Comparison of ENCODE assay signal across 17 cellular contexts in genomic region chr2:196566969-196567666, GRCh38. TPM values are rescaled to one million over a fixed set of nuclear protein-coding genes. Genes with fewer than 3 reads are reported as not detected.
DNase-seq lines count a peak whose midpoint lies in the region; ATAC-seq and TF ChIP-seq lines count a peak whose summit lies in the region.
"Had no signal": no experiment of that assay in that cellular context is flagged by ENCODE, and none has a peak within 500 bp of the region (broad histone marks: within the 10 kb centered on the region; RNA-seq: fewer than 3 reads in every experiment).

No MANE protein-coding gene starts in this region.

- H3K27ac ChIP-seq in heart right ventricle = peak overlapping the region in 6 of 10 donors; percentile 50 to 76 (median 70)
- H3K27ac ChIP-seq in H9 (ENCODE audit: insufficient read length, low read depth, low read length) = no peak overlapping the region
- H3K27ac ChIP-seq: Peyer's patch had no signal

- H3K27me3 ChIP-seq in heart right ventricle = peaks cover 0 to 15% (median 0%) of the 10 kb centered on the region in 7 donors
- H3K27me3 ChIP-seq in H9 (ENCODE audit: insufficient read depth, low read length) = no peaks in the 10 kb centered on the region
- no peaks in the 10 kb centered on the region for H3K27me3 ChIP-seq in Caco-2 (replicated peaks; ENCODE audit: control insufficient read depth, insufficient read depth, low read length)
- H3K27me3 ChIP-seq: esophagus muscularis mucosa, Peyer's patch had no signal

- H3K36me3 ChIP-seq in heart right ventricle (no peaks in the 10 kb centered on the region), Caco-2 (ENCODE audit: control insufficient read depth, insufficient read depth, low read length) (no peaks in the 10 kb centered on the region)
- H3K36me3 ChIP-seq: esophagus muscularis mucosa, Peyer's patch had no signal

- H4K8ac ChIP-seq in H9 (replicated peaks; ENCODE audit: insufficient read length, low read depth, low read length) = no peak overlapping the region

- H3K36me3 Mint-ChIP-seq in H9 (ENCODE audit: insufficient read depth in 1 of 3, low read depth in 3 of 3) = peaks cover 0 to 4% (median 2%) of the 10 kb centered on the region in 3 experiments; a peak in 3 of 7 replicates
- no peaks in the 10 kb centered on the region for H3K36me3 Mint-ChIP-seq in Caco-2 (ENCODE audit: insufficient read depth, unreplicated experiment)
- H3K36me3 Mint-ChIP-seq: activated naive CD8-positive, alpha-beta T cell treated with anti-CD3 and anti-CD28 coated beads for 36 hours had no signal

- H3K27me3 Mint-ChIP-seq in H9 (ENCODE audit: low read depth) = no peaks in the 10 kb centered on the region
- H3K27me3 Mint-ChIP-seq in Caco-2 (ENCODE audit: insufficient read depth, unreplicated experiment) = peaks cover 11% of the 10 kb centered on the region

- intact Hi-C loops in heart right ventricle (cut with DNase I) = no loop called here
- intact Hi-C loops in Caco-2 (cut with micrococcal nuclease; ENCODE audit: unreplicated experiment) = no loop called here

- CTCF ChIA-PET in Caco-2 (lab: Charles Lee) = no interaction called here

- no TSS peak for BruUV-seq in Caco-2 (replicated peaks; lab: Mats Ljungman, UMichigan)

- no peak overlapping the region for H3K4me3 ChIP-seq in AG10803 (ENCODE audit: low read length)
- H3K4me3 ChIP-seq in astrocyte of the spinal cord (ENCODE audit: low read depth, low read length) = no peak overlapping the region
- H3K4me3 ChIP-seq in heart right ventricle = no peak overlapping the region
- no peak overlapping the region for H3K4me3 ChIP-seq in Caco-2 (ENCODE audit: low read depth, low read length)
- H3K4me3 ChIP-seq: esophagus muscularis mucosa, Peyer's patch, smooth muscle cell had no signal

- H3K4me2 ChIP-seq in H9 (ENCODE audit: insufficient read depth, insufficient read length, low read length) = no peak overlapping the region
- H3K4me2 ChIP-seq: smooth muscle cell had no signal

- no peaks in the 10 kb centered on the region for H3K23me2 ChIP-seq in H9 (ENCODE audit: insufficient read length, low read depth, low read length, poor library complexity, severe bottlenecking)

- POLR2A ChIA-PET in Caco-2 (lab: Charles Lee) = no interaction called here

- no peak overlapping the region for H3K18ac ChIP-seq in H9 (ENCODE audit: insufficient read length, low read depth, low read length)

- DNase-seq in AG10803 (ENCODE audit: low read depth) (peak; percentile 61), NCI-H1105 treated with DMSO at 0.1 percent for 48 hours (lab: John Stamatoyannopoulos, UW) (peak; percentile 22), astrocyte of the spinal cord (ENCODE audit: low read depth, low spot score) (peak; percentile 16), heart right ventricle (peak in 1 of 2 donors; percentile 17), H9 (no peak), NCI-H1930 (lab: John Stamatoyannopoulos, UW) (no peak), Caco-2 (no peak)
- DNase-seq: activated naive CD8-positive, alpha-beta T cell treated with anti-CD3 and anti-CD28 coated beads for 36 hours; mesendoderm; nucleus accumbens; Peyer's patch; T-helper 1 cell had no signal

- 36 to 45% methylated on average over 4 of the region's 4 CpGs for WGBS in heart right ventricle, 2 donors
- no CpG with 5 or more reads among the region's 4 CpGs for WGBS in H9 (ENCODE audit: extremely low coverage, insufficient read length, low lambda C conversion rate)

- no peak overlapping the region for H4K91ac ChIP-seq in H9 (ENCODE audit: insufficient read length, low read depth, low read length)

- H3K27ac Mint-ChIP-seq in H9 (no peak overlapping the region), Caco-2 (ENCODE audit: unreplicated experiment) (no peak overlapping the region)
- H3K27ac Mint-ChIP-seq: activated naive CD8-positive, alpha-beta T cell treated with anti-CD3 and anti-CD28 coated beads for 36 hours had no signal

- ATAC-seq in heart right ventricle (peak in 7 of 8 donors; percentile 28 to 80 (median 57)), GM19351 (IDR thresholded peaks at IDR 0.05; ENCODE audit: unreplicated experiment) (no peak)
- ATAC-seq: activated CD4-positive, CD25-positive, alpha-beta regulatory T cell treated with anti-CD3 and anti-CD28 coated beads, Interleukin-2, amount 50 U/mL, for 24 hours had no signal

- no peaks in the 10 kb centered on the region for H3K79me2 ChIP-seq in H9 (ENCODE audit: insufficient read depth, low read length)

- no peak overlapping the region for H3T11ph ChIP-seq in H9 (ENCODE audit: low read length)

- H2AFZ ChIP-seq in H9 (ENCODE audit: low read length) = no peak overlapping the region

- H3K4me1 ChIP-seq in heart right ventricle (peaks cover 0 to 13% (median 8%) of the 10 kb centered on the region in 9 donors), H9 (ENCODE audit: insufficient read depth, low read length) (no peaks in the 10 kb centered on the region), Caco-2 (no peaks in the 10 kb centered on the region)
- H3K4me1 ChIP-seq: Peyer's patch had no signal

- H3K9me3 Mint-ChIP-seq in H9 (peaks cover under 1 to 3% of the 10 kb centered on the region in 2 experiments; a peak in 2 of 5 replicates), Caco-2 (ENCODE audit: unreplicated experiment) (no peaks in the 10 kb centered on the region)
- H3K9me3 Mint-ChIP-seq: activated naive CD8-positive, alpha-beta T cell treated with anti-CD3 and anti-CD28 coated beads for 36 hours; central memory CD8-positive, alpha-beta T cell had no signal

- H2BK15ac ChIP-seq in H9 (ENCODE audit: low read depth, low read length) = no peak overlapping the region

- no peak overlapping the region for H4K5ac ChIP-seq in H9 (ENCODE audit: insufficient read length, low read depth, low read length)

- no peaks in the 10 kb centered on the region for H3K79me1 ChIP-seq in H9 (ENCODE audit: insufficient read depth, low read depth, low read length, poor library complexity, severe bottlenecking)

- H3K4ac ChIP-seq in H9 (ENCODE audit: low read depth, low read length) = no peak overlapping the region

- in situ Hi-C loops in astrocyte of the spinal cord (cut with HindIII; ENCODE audit: low sequenced_read_pairs) = no loop called here

- H3K4me3 Mint-ChIP-seq in H9 (no peak overlapping the region), Caco-2 (ENCODE audit: unreplicated experiment) (no peak overlapping the region)
- H3K4me3 Mint-ChIP-seq: activated naive CD8-positive, alpha-beta T cell treated with anti-CD3 and anti-CD28 coated beads for 36 hours; central memory CD8-positive, alpha-beta T cell had no signal

- TF ChIP-seq CTCF in AG10803 (conservative IDR thresholded peaks at IDR 0.05; ENCODE audit: low read length) (no peak), astrocyte of the spinal cord (IDR thresholded peaks at IDR 0.05; ENCODE audit: low read depth, low read length) (no peak), heart right ventricle (IDR thresholded peaks at IDR 0.05) (no peak), H9 (conservative IDR thresholded peaks at IDR 0.05) (no peak), Caco-2 (IDR thresholded peaks at IDR 0.05; ENCODE audit: insufficient read depth in 1 of 2, low read depth in 1 of 2, low read length in 1 of 2, severe bottlenecking in 1 of 2, unreplicated experiment in 1 of 2) (no peak)

- H2BK20ac ChIP-seq in H9 (ENCODE audit: low read depth, low read length, poor library complexity, severe bottlenecking) = no peak overlapping the region

- H4K20me1 ChIP-seq in H9 (ENCODE audit: control insufficient read depth, insufficient read depth, insufficient read length) = no peaks in the 10 kb centered on the region

- no peak overlapping the region for H2BK5ac ChIP-seq in H9 (ENCODE audit: insufficient read length, low read length)

- H2AK5ac ChIP-seq in H9 (ENCODE audit: insufficient read length, low read length) = no peak overlapping the region

- H3K4me1 Mint-ChIP-seq in H9 (no peaks in the 10 kb centered on the region), Caco-2 (ENCODE audit: low read depth, unreplicated experiment) (no peaks in the 10 kb centered on the region)
- H3K4me1 Mint-ChIP-seq: activated naive CD8-positive, alpha-beta T cell treated with anti-CD3 and anti-CD28 coated beads for 36 hours; central memory CD8-positive, alpha-beta T cell had no signal

- no peak overlapping the region for H2BK120ac ChIP-seq in H9 (ENCODE audit: low read depth, low read length, poor library complexity, severe bottlenecking)

- H3K9me3 ChIP-seq in heart right ventricle = no peaks in the 10 kb centered on the region
- H3K9me3 ChIP-seq in H9 (ENCODE audit: control insufficient read depth, low read depth, low read length) = no peaks in the 10 kb centered on the region
- H3K9me3 ChIP-seq in Caco-2 = peaks cover 6% of the 10 kb centered on the region; the same call in 1 of the 2 replicates
- H3K9me3 ChIP-seq: esophagus muscularis mucosa, Peyer's patch had no signal

- no peak overlapping the region for H3K23ac ChIP-seq in H9 (ENCODE audit: insufficient read length, low read depth, low read length)

- no peak overlapping the region for H3K56ac ChIP-seq in H9 (ENCODE audit: insufficient read length, low read depth, low read length)

- H3K14ac ChIP-seq in H9 (ENCODE audit: insufficient read depth, low read length) = no peak overlapping the region

- H3K9ac ChIP-seq in H9 (ENCODE audit: extremely low read depth, insufficient read length, low read length) = no peak overlapping the region

- H2BK12ac ChIP-seq in H9 (ENCODE audit: insufficient read length, low read depth, low read length) = no peak overlapping the region

RNA-seq across cellular contexts. Expression of gene HECW2, which starts 26.2 kb away (rescaled TPM):
- total RNA-seq in heart right ventricle = 10 to 100 TPM; 24.4 to 68.1 (median 35.2) TPM
- 1 to 10 TPM; 1.3 to 9.5 TPM for polyA plus RNA-seq in heart right ventricle
- total RNA-seq in H9 (2021) = 3.9 and 4.2 TPM in 2 replicates
- 3.5 and 3.6 TPM in 2 replicates for total RNA-seq in Caco-2 (2022)

Comparison
In these comparisons a context has a peak if more than half of its experiments do, and no peak if none do; other contexts are left out.
1. DNase-seq: peak in AG10803 (single experiment), NCI-H1105 treated with DMSO at 0.1 percent for 48 hours (single experiment) and astrocyte of the spinal cord (single experiment); none in H9 (single experiment), NCI-H1930 (0 of 2) and Caco-2 (0 of 2).